ENCODE assay signal across 10 cellular contexts in genomic region chr3:114223146-114223545, GRCh38. TPM values are rescaled to one million over a fixed set of nuclear protein-coding genes. Genes with fewer than 3 reads are reported as not detected.
A peak's percentile ranks its signal among the peaks of the same experiment; 100 is the strongest.
DNase-seq lines count a peak whose midpoint lies in the region; ATAC-seq and TF ChIP-seq lines count a peak whose summit lies in the region.
"Had no signal": no experiment of that assay in that cellular context is flagged by ENCODE, and none has a peak within 500 bp of the region (broad histone marks: within the 10 kb centered on the region; RNA-seq: fewer than 3 reads in every experiment).

No MANE protein-coding gene starts in this region.

- intact Hi-C loops in posterior cingulate gyrus (cut with DNase I) = no loop called here

- H3K36me3 Mint-ChIP-seq in activated CD8-positive, alpha-beta memory T cell treated with anti-CD3 and anti-CD28 coated beads, Interleukin-2, amount 10 ng/mL, durations not matched to agents 7 days and 5 days = peaks cover 34% of the 10 kb centered on the region
- H3K36me3 Mint-ChIP-seq in stimulated activated effector memory CD8-positive, alpha-beta T cell treated with anti-CD3 and anti-CD28 coated beads, Interleukin-12 subunit alpha, Interleukin-12 subunit beta, amount 100 ng/mL, for 72 hours = peaks cover 15% of the 10 kb centered on the region

- H3K4me3 ChIP-seq in Peyer's patch = no peak overlapping the region
- H3K4me3 ChIP-seq: body of pancreas had no signal

- H3K27me3 ChIP-seq in Peyer's patch = no peaks in the 10 kb centered on the region
- H3K27me3 ChIP-seq: body of pancreas had no signal

- no peaks in the 10 kb centered on the region for H3K4me1 ChIP-seq in Peyer's patch
- H3K4me1 ChIP-seq: body of pancreas had no signal

- no peaks in the 10 kb centered on the region for H3K36me3 ChIP-seq in Peyer's patch

- H3K9me3 ChIP-seq in Peyer's patch = peaks cover 0 to 11% (median 5%) of the 10 kb centered on the region in 4 donors
- H3K9me3 ChIP-seq: body of pancreas had no signal

- TF ChIP-seq CTCF in Peyer's patch (IDR thresholded peaks at IDR 0.05) = no peak

- peak overlapping the region; percentile 3 for H3K4me3 Mint-ChIP-seq in activated CD8-positive, alpha-beta memory T cell treated with anti-CD3 and anti-CD28 coated beads, Interleukin-2, amount 10 ng/mL, durations not matched to agents 7 days and 5 days
- H3K4me3 Mint-ChIP-seq in stimulated activated effector memory CD8-positive, alpha-beta T cell treated with anti-CD3 and anti-CD28 coated beads, Interleukin-12 subunit alpha, Interleukin-12 subunit beta, amount 100 ng/mL, for 72 hours = peak overlapping the region; percentile 36

- H3K9me3 Mint-ChIP-seq in activated CD8-positive, alpha-beta memory T cell treated with anti-CD3 and anti-CD28 coated beads, Interleukin-2, amount 10 ng/mL, durations not matched to agents 7 days and 5 days (ENCODE audit: low read depth) = peaks cover 15% of the 10 kb centered on the region
- peaks cover 6% of the 10 kb centered on the region for H3K9me3 Mint-ChIP-seq in stimulated activated effector memory CD8-positive, alpha-beta T cell treated with anti-CD3 and anti-CD28 coated beads, Interleukin-12 subunit alpha, Interleukin-12 subunit beta, amount 100 ng/mL, for 72 hours

- peak overlapping the region; percentile 98 for H3K27ac Mint-ChIP-seq in activated CD8-positive, alpha-beta memory T cell treated with anti-CD3 and anti-CD28 coated beads, Interleukin-2, amount 10 ng/mL, durations not matched to agents 7 days and 5 days
- H3K27ac Mint-ChIP-seq in stimulated activated effector memory CD8-positive, alpha-beta T cell treated with anti-CD3 and anti-CD28 coated beads, Interleukin-12 subunit alpha, Interleukin-12 subunit beta, amount 100 ng/mL, for 72 hours = peak overlapping the region; percentile 94

- no peak for TF ChIP-seq POLR2A in Peyer's patch (IDR thresholded peaks at IDR 0.05)

- H3K27me3 Mint-ChIP-seq in activated CD8-positive, alpha-beta memory T cell treated with anti-CD3 and anti-CD28 coated beads, Interleukin-2, amount 10 ng/mL, durations not matched to agents 7 days and 5 days = no peaks in the 10 kb centered on the region

- H3K4me1 Mint-ChIP-seq in activated CD8-positive, alpha-beta memory T cell treated with anti-CD3 and anti-CD28 coated beads, Interleukin-2, amount 10 ng/mL, durations not matched to agents 7 days and 5 days = peaks cover 89% of the 10 kb centered on the region
- peaks cover 67% of the 10 kb centered on the region for H3K4me1 Mint-ChIP-seq in stimulated activated effector memory CD8-positive, alpha-beta T cell treated with anti-CD3 and anti-CD28 coated beads, Interleukin-12 subunit alpha, Interleukin-12 subunit beta, amount 100 ng/mL, for 72 hours

- ATAC-seq in activated CD8-positive, alpha-beta memory T cell treated with anti-CD3 and anti-CD28 coated beads, Interleukin-2, amount 10 ng/mL, durations not matched to agents 7 days and 5 days = peak; percentile 52
- peak; percentile 82 for ATAC-seq in HG02759 (IDR thresholded peaks at IDR 0.05; ENCODE audit: unreplicated experiment)
- peak; percentile 78 for ATAC-seq in stimulated activated effector memory CD8-positive, alpha-beta T cell treated with anti-CD3 and anti-CD28 coated beads, Interleukin-12 subunit alpha, Interleukin-12 subunit beta, amount 100 ng/mL, for 72 hours
- ATAC-seq: body of pancreas, Right ventricle myocardium inferior had no signal

- peak; percentile 56 for DNase-seq in activated CD8-positive, alpha-beta memory T cell treated with anti-CD3 and anti-CD28 coated beads, Interleukin-2, amount 10 ng/mL, durations not matched to agents 7 days and 5 days
- no peak for DNase-seq in activated CD8-positive, alpha-beta memory T cell treated with anti-CD3 and anti-CD28 coated beads, Interleukin-2, amount 50 U/mL, for 4 hours
- DNase-seq in Peyer's patch = no peak
- no peak for DNase-seq in stimulated activated effector memory CD8-positive, alpha-beta T cell treated with anti-CD3 and anti-CD28 coated beads, Interleukin-12 subunit alpha, Interleukin-12 subunit beta, amount 100 ng/mL, for 72 hours (ENCODE audit: low spot score in 2 of 2)
- DNase-seq in COR-L47 (lab: John Stamatoyannopoulos, UW) = no peak
- no peak for DNase-seq in NOMO-1 treated with DMSO at 0.1 percent for 48 hours (lab: John Stamatoyannopoulos, UW; ENCODE audit: unreplicated experiment)
- DNase-seq in posterior cingulate gyrus = no peak
- DNase-seq: body of pancreas had no signal

- CTCF ChIA-PET in activated CD8-positive, alpha-beta memory T cell treated with anti-CD3 and anti-CD28 coated beads, Interleukin-2, amount 10 ng/mL, durations not matched to agents 7 days and 5 days (lab: Charles Lee) = interaction anchor here (1.1 to 5.8 kb wide), 11 partner anchors 8 to 195 kb away, joined by 3 to 60 read pairs (median 5); partner anchors contain the start of gene TIGIT

- peak overlapping the region; percentile 41 to 66 (median 56) for H3K27ac ChIP-seq in Peyer's patch
- H3K27ac ChIP-seq: body of pancreas had no signal

RNA-seq across cellular contexts. Expression of gene ZNF80, which starts 14.2 kb away (rescaled TPM):
- total RNA-seq in activated CD8-positive, alpha-beta memory T cell treated with anti-CD3 and anti-CD28 coated beads, Interleukin-2, amount 10 ng/mL, durations not matched to agents 7 days and 5 days = 1 to 10 TPM; 4.5 to 5.5 TPM
- not detected for total RNA-seq in Peyer's patch
- total RNA-seq: body of pancreas, Right ventricle myocardium inferior had no signal

RNA-seq across cellular contexts. Expression of gene DRD3, which starts 44.3 kb away (rescaled TPM):
- total RNA-seq in activated CD8-positive, alpha-beta memory T cell treated with anti-CD3 and anti-CD28 coated beads, Interleukin-2, amount 10 ng/mL, durations not matched to agents 7 days and 5 days = not detected
- total RNA-seq in Peyer's patch = not detected
- total RNA-seq: body of pancreas, Right ventricle myocardium inferior had no signal

Comparison
In these comparisons a context has a peak if more than half of its experiments do, and no peak if none do; other contexts are left out.
1. RNA of gene ZNF80, which starts 14.2 kb away (total RNA-seq): 4.5 to 5.5 TPM in activated CD8-positive, alpha-beta memory T cell treated with anti-CD3 and anti-CD28 coated beads, Interleukin-2, amount 10 ng/mL, durations not matched to agents 7 days and 5 days; not detected in Peyer's patch; every median in the first group is over 4 times any median in the second.
2. Peak in every context shown above with its lines, with median percentiles within 50 percentile points of each other: ATAC-seq.